12 cellular contexts compared by ENCODE assay signal in the genomic region with DNA sequence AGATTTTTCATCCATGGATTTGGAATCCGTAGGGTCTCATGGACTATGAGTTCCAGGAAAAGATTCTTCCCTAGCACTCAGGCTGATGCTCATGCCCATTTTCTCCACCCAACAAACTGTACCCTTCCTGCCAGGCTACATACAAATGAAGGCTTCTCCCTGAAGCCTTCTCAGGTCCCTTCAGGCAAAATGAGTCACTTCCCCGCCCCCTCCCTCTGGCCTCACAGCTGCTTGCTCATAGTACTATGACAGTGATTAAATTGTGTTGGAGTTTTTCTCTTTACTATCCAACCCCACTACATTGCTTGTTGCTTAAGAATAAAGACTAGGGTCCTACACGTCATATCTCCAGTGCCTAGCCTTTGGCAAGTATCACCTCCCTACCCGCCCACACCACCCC.
DNase-seq lines count a peak whose midpoint lies in the region; ATAC-seq and TF ChIP-seq lines count a peak whose summit lies in the region.
"Had no signal": no experiment of that assay in that cellular context is flagged by ENCODE, and none has a peak within 500 bp of the region (broad histone marks: within the 10 kb centered on the region; RNA-seq: fewer than 3 reads in every experiment).

No MANE protein-coding gene starts in this region.

- H3K9me3 Mint-ChIP-seq in MCF 10A (ENCODE audit: unreplicated experiment), result no peaks in the 10 kb centered on the region
- H3K9me3 Mint-ChIP-seq in stimulated activated naive CD8-positive, alpha-beta T cell treated with anti-CD3 and anti-CD28 coated beads, Interleukin-15, amount 100 ng/mL, for 72 hours, result no peaks in the 10 kb centered on the region
- H3K9me3 Mint-ChIP-seq: H9 had no signal

- no peak overlapping the region for H3K27ac Mint-ChIP-seq in MCF 10A (ENCODE audit: low read depth, unreplicated experiment)
- H3K27ac Mint-ChIP-seq in stimulated activated naive CD8-positive, alpha-beta T cell treated with anti-CD3 and anti-CD28 coated beads, Interleukin-15, amount 100 ng/mL, for 72 hours, result no peak overlapping the region
- H3K27ac Mint-ChIP-seq: H9 had no signal

- peak; percentile 46 for ATAC-seq in stimulated activated naive CD8-positive, alpha-beta T cell treated with anti-CD3 and anti-CD28 coated beads, Interleukin-15, amount 100 ng/mL, for 72 hours
- ATAC-seq in GM18907 (IDR thresholded peaks at IDR 0.05; ENCODE audit: unreplicated experiment), result no peak

- BruUV-seq in MCF 10A (replicated peaks; lab: Mats Ljungman, UMichigan), result no TSS peak

- no peaks in the 10 kb centered on the region for H3K27me3 Mint-ChIP-seq in MCF 10A (ENCODE audit: insufficient read depth, unreplicated experiment)
- H3K27me3 Mint-ChIP-seq in stimulated activated naive CD8-positive, alpha-beta T cell treated with anti-CD3 and anti-CD28 coated beads, Interleukin-15, amount 100 ng/mL, for 72 hours, result peaks cover 9% of the 10 kb centered on the region

- intact Hi-C loops in MCF 10A (cut with micrococcal nuclease), result no loop called here
- intact Hi-C loops in breast epithelium (cut with DNase I; ENCODE audit: low total_unique reads), result no loop called here
- intact Hi-C loops in sigmoid colon (cut with DNase I), result no loop called here

- H3K4me3 Mint-ChIP-seq in MCF 10A (ENCODE audit: unreplicated experiment), result no peak overlapping the region
- no peak overlapping the region for H3K4me3 Mint-ChIP-seq in stimulated activated naive CD8-positive, alpha-beta T cell treated with anti-CD3 and anti-CD28 coated beads, Interleukin-15, amount 100 ng/mL, for 72 hours
- H3K4me3 Mint-ChIP-seq: H9 had no signal

- H3K4me1 ChIP-seq in breast epithelium, result no peaks in the 10 kb centered on the region
- H3K4me1 ChIP-seq in sigmoid colon, result no peaks in the 10 kb centered on the region
- H3K4me1 ChIP-seq in right atrium auricular region, result peaks cover 0 to 7% of the 10 kb centered on the region in 2 donors

- TF ChIP-seq EP300 in sigmoid colon (IDR thresholded peaks at IDR 0.05), result no peak

- no peaks in the 10 kb centered on the region for H3K9me3 ChIP-seq in breast epithelium
- H3K9me3 ChIP-seq in sigmoid colon, result no peaks in the 10 kb centered on the region
- H3K9me3 ChIP-seq in right atrium auricular region, result no peaks in the 10 kb centered on the region

- H3K4me1 Mint-ChIP-seq in MCF 10A (ENCODE audit: insufficient read depth, unreplicated experiment), result peaks cover 6% of the 10 kb centered on the region
- H3K4me1 Mint-ChIP-seq in stimulated activated naive CD8-positive, alpha-beta T cell treated with anti-CD3 and anti-CD28 coated beads, Interleukin-15, amount 100 ng/mL, for 72 hours, result no peaks in the 10 kb centered on the region

- TF ChIP-seq CTCF in MCF 10A (IDR thresholded peaks at IDR 0.05; ENCODE audit: unreplicated experiment), result no peak
- no peak for TF ChIP-seq CTCF in breast epithelium (IDR thresholded peaks at IDR 0.05)
- no peak for TF ChIP-seq CTCF in sigmoid colon (IDR thresholded peaks at IDR 0.05)
- TF ChIP-seq CTCF in right atrium auricular region (IDR thresholded peaks at IDR 0.05), result no peak

- H3K27me3 ChIP-seq in breast epithelium (no peaks in the 10 kb centered on the region), sigmoid colon (no peaks in the 10 kb centered on the region), right atrium auricular region (no peaks in the 10 kb centered on the region)

- H3K36me3 Mint-ChIP-seq in MCF 10A (ENCODE audit: insufficient read depth, unreplicated experiment), result no peaks in the 10 kb centered on the region

- H3K36me3 ChIP-seq in breast epithelium, result no peaks in the 10 kb centered on the region
- no peaks in the 10 kb centered on the region for H3K36me3 ChIP-seq in sigmoid colon
- no peaks in the 10 kb centered on the region for H3K36me3 ChIP-seq in right atrium auricular region

- DNase-seq in MCF 10A (ENCODE audit: unreplicated experiment), result peak; percentile 63
- DNase-seq in breast epithelium (ENCODE audit: low spot score in 2 of 2), result no peak
- peak; percentile 62 for DNase-seq in T1000 (lab: John Stamatoyannopoulos, UW)
- peak; percentile 30 for DNase-seq in fibroblast of the conjunctiva (ENCODE audit: low read depth)
- no peak for DNase-seq in stimulated activated naive CD8-positive, alpha-beta T cell treated with anti-CD3 and anti-CD28 coated beads, Interleukin-15, amount 100 ng/mL, for 72 hours
- DNase-seq in sigmoid colon, result no peak
- DNase-seq in right atrium auricular region (ENCODE audit: low spot score), result no peak
- DNase-seq: activated CD4-positive, alpha-beta T cell treated with anti-CD3 and anti-CD28 coated beads, Interleukin-2, amount 50 U/mL, for 4 hours; H9; NCI-H1694; posterior cingulate gyrus had no signal

- POLR2A ChIA-PET in MCF 10A (lab: Yijun Ruan, JAX), result interaction anchor here (1.5 kb wide), 1 partner anchor 21 kb away, joined by 3 read pairs; no protein-coding TSS in a partner anchor

- H3K4me3 ChIP-seq in breast epithelium, result no peak overlapping the region
- H3K4me3 ChIP-seq in sigmoid colon, result no peak overlapping the region
- H3K4me3 ChIP-seq in right atrium auricular region, result no peak overlapping the region

- H3K27ac ChIP-seq in breast epithelium (no peak overlapping the region), sigmoid colon (no peak overlapping the region), right atrium auricular region (no peak overlapping the region)

- TF ChIP-seq POLR2A in breast epithelium (IDR thresholded peaks at IDR 0.05), result no peak
- no peak for TF ChIP-seq POLR2A in sigmoid colon (IDR thresholded peaks at IDR 0.05)

- 87 to 89% methylated on average over 4 of the region's 4 CpGs for WGBS in sigmoid colon, 2 donors

- CTCF ChIA-PET in MCF 10A (lab: Yijun Ruan, JAX), result no interaction called here

Comparison
In these comparisons a context has a peak if more than half of its experiments do, and no peak if none do; other contexts are left out.
1. DNase-seq: peak in MCF 10A (single experiment), T1000 (single experiment) and fibroblast of the conjunctiva (single experiment); none in breast epithelium (0 of 2), stimulated activated naive CD8-positive, alpha-beta T cell treated with anti-CD3 and anti-CD28 coated beads, Interleukin-15, amount 100 ng/mL, for 72 hours (0 of 2), sigmoid colon (single experiment) and right atrium auricular region (single experiment).